ENCODE assay signal across 10 cellular contexts in the genomic region with DNA sequence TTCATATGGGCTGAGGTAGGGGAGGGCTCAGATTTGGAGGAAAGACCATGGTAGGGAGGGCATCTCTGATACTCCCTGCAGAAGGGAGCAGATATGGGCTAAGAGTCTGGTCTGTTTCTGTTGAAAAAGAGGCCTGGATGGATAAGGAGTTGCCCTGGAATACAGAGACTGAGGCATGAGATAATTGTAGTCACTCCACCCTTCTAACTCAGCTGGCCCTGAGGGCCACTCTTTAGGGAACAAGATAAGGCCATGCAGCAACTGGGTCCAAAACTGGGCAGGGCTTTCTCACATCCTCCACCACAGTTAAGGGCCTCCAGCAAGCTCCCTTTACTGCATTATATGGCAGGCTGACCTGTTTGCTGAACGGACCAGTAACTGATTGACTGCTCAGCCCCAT. TPM values are rescaled to one million over a fixed set of nuclear protein-coding genes. Genes with fewer than 3 reads are reported as not detected.
DNase-seq lines count a peak whose midpoint lies in the region; ATAC-seq and TF ChIP-seq lines count a peak whose summit lies in the region.
"Had no signal": no experiment of that assay in that cellular context is flagged by ENCODE, and none has a peak within 500 bp of the region (broad histone marks: within the 10 kb centered on the region; RNA-seq: fewer than 3 reads in every experiment).

No MANE protein-coding gene starts in this region.

- peaks cover 6% of the 10 kb centered on the region for H3K4me1 ChIP-seq in osteoblast (ENCODE audit: insufficient read depth, low read length)

- peaks cover 4% of the 10 kb centered on the region for H3K36me3 ChIP-seq in osteoblast (ENCODE audit: insufficient read depth, low read length)

- no peaks in the 10 kb centered on the region for H4K20me1 ChIP-seq in osteoblast (ENCODE audit: insufficient read depth, low read length)

- peak overlapping the region; percentile 98 for H3K4me3 Mint-ChIP-seq in endothelial cell (ENCODE audit: unreplicated experiment)

- H3K27ac Mint-ChIP-seq in endothelial cell (ENCODE audit: unreplicated experiment): peak overlapping the region; percentile 77

- H3K27ac ChIP-seq in osteoblast (ENCODE audit: low read depth, low read length): no peak overlapping the region

- peak overlapping the region; percentile 91 for H3K4me2 ChIP-seq in osteoblast (ENCODE audit: insufficient read depth, low read length)

- peaks cover 47% of the 10 kb centered on the region for H3K36me3 Mint-ChIP-seq in endothelial cell (ENCODE audit: low read depth, unreplicated experiment)

- TF ChIP-seq CTCF in GM12864 (IDR thresholded peaks at IDR 0.05; ENCODE audit: low read depth, low read length, missing control alignments): no peak
- TF ChIP-seq CTCF in endothelial cell (IDR thresholded peaks at IDR 0.05; ENCODE audit: unreplicated experiment): no peak
- TF ChIP-seq CTCF in osteoblast (IDR thresholded peaks at IDR 0.05; ENCODE audit: extremely low read depth, low read depth, low read length): no peak

- no peaks in the 10 kb centered on the region for H3K27me3 ChIP-seq in osteoblast (ENCODE audit: insufficient read depth, low read length)
- H3K27me3 ChIP-seq: transverse colon had no signal

- no peaks in the 10 kb centered on the region for H3K9me3 Mint-ChIP-seq in endothelial cell (ENCODE audit: unreplicated experiment)

- peaks cover 50% of the 10 kb centered on the region for H3K79me2 ChIP-seq in osteoblast (ENCODE audit: insufficient read depth, low read length)

- no peaks in the 10 kb centered on the region for H3K9me3 ChIP-seq in osteoblast (ENCODE audit: low read depth, low read length)

- ATAC-seq in left lobe of liver (no peak), GM21526 (IDR thresholded peaks at IDR 0.05; ENCODE audit: low FRiP score, unreplicated experiment) (no peak), HG03442 (IDR thresholded peaks at IDR 0.05; ENCODE audit: unreplicated experiment) (no peak)

- peaks cover 39% of the 10 kb centered on the region for H3K4me1 Mint-ChIP-seq in endothelial cell (ENCODE audit: unreplicated experiment)

- no peak overlapping the region for H2AFZ ChIP-seq in osteoblast (ENCODE audit: low read length)

- H3K4me3 ChIP-seq in GM12864 (ENCODE audit: low read depth, low read length) (peak overlapping the region; percentile 78), osteoblast (ENCODE audit: insufficient read depth, low read length) (peak overlapping the region; percentile 74)

- DNase-seq in GM12864 (ENCODE audit: low read depth) (no peak), RKO (ENCODE audit: low spot score) (peak; percentile 20), endothelial cell (ENCODE audit: low spot score) (no peak), osteoblast (ENCODE audit: insufficient read length, low spot score, missing footprints) (peak; percentile 41), left lobe of liver (ENCODE audit: low spot score) (no peak), epidermal melanocyte (ENCODE audit: insufficient read length, low spot score) (no peak)
- DNase-seq: NCI-H1436 treated with DMSO at 0.1 percent for 48 hours, transverse colon had no signal

- H3K27me3 Mint-ChIP-seq in endothelial cell (ENCODE audit: unreplicated experiment): peaks cover 17% of the 10 kb centered on the region

RNA-seq across cellular contexts. Expression of a gene that starts 1.3 kb away (rescaled TPM):
- total RNA-seq in endothelial cell (ENCODE audit: unreplicated experiment) (20.3 TPM), osteoblast (5.6 and 8.7 TPM in 2 replicates), left lobe of liver (3.1 TPM)

RNA-seq across cellular contexts. Expression of a gene that starts 20.5 kb away (rescaled TPM):
- total RNA-seq in endothelial cell (ENCODE audit: unreplicated experiment) (1.8 TPM), osteoblast (0.29 and 0.72 TPM in 2 replicates), left lobe of liver (0.43 TPM)

RNA-seq across cellular contexts. Expression of a gene that starts 25.4 kb away (rescaled TPM):
- total RNA-seq in endothelial cell (ENCODE audit: unreplicated experiment) (13.7 TPM), osteoblast (12.7 and 15.6 TPM in 2 replicates), left lobe of liver (4.6 TPM)

RNA-seq across cellular contexts. Expression of a gene that starts 41.0 kb away (rescaled TPM):
- 19.1 TPM for total RNA-seq in endothelial cell (ENCODE audit: unreplicated experiment)
- 19.2 and 22.1 TPM in 2 replicates for total RNA-seq in osteoblast
- 3.6 TPM for total RNA-seq in left lobe of liver

RNA-seq across cellular contexts. Expression of a gene that starts 46.7 kb away (rescaled TPM):
- total RNA-seq in endothelial cell (ENCODE audit: unreplicated experiment) (26.1 TPM), osteoblast (23.6 and 27.9 TPM in 2 replicates), left lobe of liver (6.4 TPM)

Comparison
In these comparisons a context has a peak if more than half of its experiments do, and no peak if none do; other contexts are left out.
1. DNase-seq: peak in RKO (single experiment) and osteoblast (single experiment); none in GM12864 (single experiment), endothelial cell (single experiment), left lobe of liver (single experiment) and epidermal melanocyte (single experiment).